10 cellular contexts compared by ENCODE assay signal in genomic region chr11:71489311-71490043, GRCh38. TPM values are rescaled to one million over a fixed set of nuclear protein-coding genes. Genes with fewer than 3 reads are reported as not detected.
DNase-seq lines count a peak whose midpoint lies in the region; ATAC-seq lines count a peak whose summit lies in the region.
"Had no signal": no experiment of that assay in that cellular context is flagged by ENCODE, and none has a peak within 500 bp of the region (broad histone marks: within the 10 kb centered on the region; RNA-seq: fewer than 3 reads in every experiment).

No MANE protein-coding gene starts in this region.

- WGBS in neuronal stem cell (ENCODE audit: extremely low coverage in 2 of 2, insufficient read length in 2 of 2, insufficient replicate concordance in 1 of 2), 2 donors: no CpG with 5 or more reads among the region's 15 CpGs

- ATAC-seq in HG02840 (IDR thresholded peaks at IDR 0.05; ENCODE audit: low FRiP score, unreplicated experiment): no peak

- no peak overlapping the region for H4K91ac ChIP-seq in neuronal stem cell (ENCODE audit: low read depth, low read length, poor library complexity)

- no peaks in the 10 kb centered on the region for H3K9me3 Mint-ChIP-seq in activated naive CD8-positive, alpha-beta T cell treated with anti-CD3 and anti-CD28 coated beads for 36 hours

- no peak overlapping the region for H3K9ac ChIP-seq in neuronal stem cell (ENCODE audit: low read depth, low read length, poor library complexity)

- H4K8ac ChIP-seq in neuronal stem cell (ENCODE audit: low read depth, low read length): no peak overlapping the region

- no peak overlapping the region for H3K4me3 ChIP-seq in neuronal stem cell (ENCODE audit: low read length in 2 of 2)

- no peak overlapping the region for H2BK15ac ChIP-seq in neuronal stem cell (ENCODE audit: low read length)

- in situ Hi-C loops in Caki2 (cut with HindIII; ENCODE audit: low pct_unique_long_range_greater_than_20kb, low sequenced_read_pairs): no loop called here

- H2BK120ac ChIP-seq in neuronal stem cell (ENCODE audit: low read depth, low read length): no peak overlapping the region

- no peaks in the 10 kb centered on the region for H3K27me3 ChIP-seq in neuronal stem cell (ENCODE audit: control insufficient read depth in 3 of 3, insufficient read depth in 3 of 3, low read depth in 1 of 3, low read length in 3 of 3)

- H3K4ac ChIP-seq in neuronal stem cell (ENCODE audit: low read length): no peak overlapping the region

- H3K36me3 Mint-ChIP-seq in activated naive CD8-positive, alpha-beta T cell treated with anti-CD3 and anti-CD28 coated beads for 36 hours: peaks cover 44% of the 10 kb centered on the region

- no peaks in the 10 kb centered on the region for H3K27me3 Mint-ChIP-seq in activated naive CD8-positive, alpha-beta T cell treated with anti-CD3 and anti-CD28 coated beads for 36 hours

- H2AK5ac ChIP-seq in neuronal stem cell (ENCODE audit: low read depth, low read length): peak overlapping the region; percentile 14

- H3K27ac Mint-ChIP-seq in activated naive CD8-positive, alpha-beta T cell treated with anti-CD3 and anti-CD28 coated beads for 36 hours: peak overlapping the region; percentile 83

- no peak overlapping the region for H2BK5ac ChIP-seq in neuronal stem cell (ENCODE audit: low read length)

- no peak overlapping the region for H2AFZ ChIP-seq in neuronal stem cell (ENCODE audit: low read length)

- H3K27ac ChIP-seq in neuronal stem cell (replicated peaks; ENCODE audit: low read length): no peak overlapping the region

- peaks cover 0 to 2% of the 10 kb centered on the region in 2 donors for H3K9me3 ChIP-seq in neuronal stem cell (replicated peaks in 1 of 2; ENCODE audit: control insufficient read depth in 2 of 2, insufficient read depth in 1 of 2, low read depth in 1 of 2, low read length in 2 of 2)

- no peak overlapping the region for H3K18ac ChIP-seq in neuronal stem cell (ENCODE audit: low read length)

- peaks cover 4% of the 10 kb centered on the region for H3K79me1 ChIP-seq in neuronal stem cell (ENCODE audit: low read depth, low read length)

- H3K4me2 ChIP-seq in neuronal stem cell (ENCODE audit: insufficient read depth, low read length, poor library complexity, severe bottlenecking): no peak overlapping the region

- H3K4me1 Mint-ChIP-seq in activated naive CD8-positive, alpha-beta T cell treated with anti-CD3 and anti-CD28 coated beads for 36 hours: peaks cover 19% of the 10 kb centered on the region

- no peak overlapping the region for H3K4me3 Mint-ChIP-seq in activated naive CD8-positive, alpha-beta T cell treated with anti-CD3 and anti-CD28 coated beads for 36 hours

- peaks cover 20 to 57% of the 10 kb centered on the region in 2 donors for H3K36me3 ChIP-seq in neuronal stem cell (replicated peaks in 1 of 2; ENCODE audit: control insufficient read depth in 2 of 2, insufficient read depth in 2 of 2, low read length in 2 of 2)

- DNase-seq in Caki2 (ENCODE audit: low read depth) (peak; percentile 52), HT1080 (ENCODE audit: low read depth) (peak; percentile 54), neuronal stem cell (ENCODE audit: low spot score) (no peak), NCI-H1417 (lab: John Stamatoyannopoulos, UW) (no peak), D341Med (ENCODE audit: low spot score) (no peak), foreskin melanocyte (no peak)
- DNase-seq in activated naive CD8-positive, alpha-beta T cell treated with anti-CD3 and anti-CD28 coated beads for 36 hours: peak; percentile 75
- DNase-seq: DMS79 treated with DMSO at 0.1 percent for 48 hours had no signal

- no peak overlapping the region for H2BK12ac ChIP-seq in neuronal stem cell (ENCODE audit: low read length)

- H3K23ac ChIP-seq in neuronal stem cell (ENCODE audit: low read depth, low read length, poor library complexity): no peak overlapping the region

- no peak overlapping the region for H3K14ac ChIP-seq in neuronal stem cell (ENCODE audit: low read length)

- H3K4me1 ChIP-seq in neuronal stem cell (ENCODE audit: control insufficient read depth in 2 of 2, insufficient read depth in 1 of 2, low read depth in 1 of 2, low read length in 2 of 2): peaks cover 4 to 10% of the 10 kb centered on the region in 2 donors

RNA-seq across cellular contexts. Expression of gene NADSYN1, which starts 36.5 kb away (rescaled TPM):
- 31.2 and 36.8 TPM in 2 replicates for total RNA-seq in Caki2 (2014; rRNA removed; shearing (Covaris generic); ENCODE audit: low replicate concordance)
- total RNA-seq in HT1080 (2014; rRNA removed; shearing (Covaris generic)): 27.1 and 35.6 TPM in 2 replicates
- 20.5 and 21.7 TPM in 2 replicates for polyA plus RNA-seq in HT1080 (2015; cell fraction: cytosol; rRNA removed)
- 103 and 110 TPM in 2 replicates for polyA plus RNA-seq in HT1080 (2015; cell fraction: nucleus; rRNA removed)
- 10 to 100 TPM; 59.9 to 66.8 TPM for total RNA-seq in activated naive CD8-positive, alpha-beta T cell treated with anti-CD3 and anti-CD28 coated beads for 36 hours
- 16.3 TPM for polyA plus RNA-seq in neuronal stem cell (2013, experiment 1 of 2)
- 16.8 TPM for polyA plus RNA-seq in neuronal stem cell (2013, experiment 2 of 2)

RNA-seq across cellular contexts. Expression of gene KRTAP5-7, which starts 37.6 kb away (rescaled TPM):
- not detected in 2 replicates for total RNA-seq in Caki2 (2014; rRNA removed; shearing (Covaris generic); ENCODE audit: low replicate concordance)
- total RNA-seq in HT1080 (2014; rRNA removed; shearing (Covaris generic)): not detected in 2 replicates
- not detected in 2 replicates for polyA plus RNA-seq in HT1080 (2015; cell fraction: cytosol; rRNA removed)
- polyA plus RNA-seq in HT1080 (2015; cell fraction: nucleus; rRNA removed): not detected in 2 replicates
- total RNA-seq in activated naive CD8-positive, alpha-beta T cell treated with anti-CD3 and anti-CD28 coated beads for 36 hours: not detected
- polyA plus RNA-seq in neuronal stem cell (2013, experiment 1 of 2): 0.03 TPM
- polyA plus RNA-seq in neuronal stem cell (2013, experiment 2 of 2): not detected

RNA-seq across cellular contexts. Expression of gene DHCR7, which starts 41.3 kb away (rescaled TPM):
- 25.5 and 33.1 TPM in 2 replicates for total RNA-seq in Caki2 (2014; rRNA removed; shearing (Covaris generic); ENCODE audit: low replicate concordance)
- total RNA-seq in HT1080 (2014; rRNA removed; shearing (Covaris generic)): 81.1 and 83.7 TPM in 2 replicates
- 59.1 and 61.0 TPM in 2 replicates for polyA plus RNA-seq in HT1080 (2015; cell fraction: cytosol; rRNA removed)
- polyA plus RNA-seq in HT1080 (2015; cell fraction: nucleus; rRNA removed): 96.0 and 105 TPM in 2 replicates
- total RNA-seq in activated naive CD8-positive, alpha-beta T cell treated with anti-CD3 and anti-CD28 coated beads for 36 hours: 10 to 100 TPM; 77.2 to 87.3 TPM
- polyA plus RNA-seq in neuronal stem cell (2013, experiment 1 of 2): 138 TPM
- polyA plus RNA-seq in neuronal stem cell (2013, experiment 2 of 2): 140 TPM

RNA-seq across cellular contexts. Expression of gene KRTAP5-8, which starts 48.3 kb away (rescaled TPM):
- not detected in 2 replicates for total RNA-seq in Caki2 (2014; rRNA removed; shearing (Covaris generic); ENCODE audit: low replicate concordance)
- total RNA-seq in HT1080 (2014; rRNA removed; shearing (Covaris generic)): not detected in 2 replicates
- polyA plus RNA-seq in HT1080 (2015; cell fraction: cytosol; rRNA removed): not detected in 2 replicates
- polyA plus RNA-seq in HT1080 (2015; cell fraction: nucleus; rRNA removed): not detected in 2 replicates
- not detected for total RNA-seq in activated naive CD8-positive, alpha-beta T cell treated with anti-CD3 and anti-CD28 coated beads for 36 hours
- not detected for polyA plus RNA-seq in neuronal stem cell (2013, experiment 1 of 2)
- polyA plus RNA-seq in neuronal stem cell (2013, experiment 2 of 2): 0.03 TPM
- polyA plus RNA-seq: adipose tissue had no signal

RNA-seq across cellular contexts. Expression of gene KRTAP5-9, which starts 58.7 kb away (rescaled TPM):
- not detected in 2 replicates for total RNA-seq in Caki2 (2014; rRNA removed; shearing (Covaris generic); ENCODE audit: low replicate concordance)
- not detected in 2 replicates for total RNA-seq in HT1080 (2014; rRNA removed; shearing (Covaris generic))
- polyA plus RNA-seq in HT1080 (2015; cell fraction: cytosol; rRNA removed): not detected in 2 replicates
- not detected in 2 replicates for polyA plus RNA-seq in HT1080 (2015; cell fraction: nucleus; rRNA removed)
- not detected for total RNA-seq in activated naive CD8-positive, alpha-beta T cell treated with anti-CD3 and anti-CD28 coated beads for 36 hours
- polyA plus RNA-seq in neuronal stem cell (2013, experiment 1 of 2): 0.06 TPM
- polyA plus RNA-seq in neuronal stem cell (2013, experiment 2 of 2): not detected
- polyA plus RNA-seq: adipose tissue had no signal

Comparison
In these comparisons a context has a peak if more than half of its experiments do, and no peak if none do; other contexts are left out.
1. DNase-seq: peak in Caki2 (single experiment), HT1080 (single experiment) and activated naive CD8-positive, alpha-beta T cell treated with anti-CD3 and anti-CD28 coated beads for 36 hours (single experiment); none in neuronal stem cell (single experiment), NCI-H1417 (0 of 3), D341Med (single experiment) and foreskin melanocyte (single experiment).